ENCODE assay signal across 35 cellular contexts in genomic region chr16:30002614-30003346, GRCh38. TPM values are rescaled to one million over a fixed set of nuclear protein-coding genes. Genes with fewer than 3 reads are reported as not detected.
DNase-seq lines count a peak whose midpoint lies in the region; ATAC-seq and TF ChIP-seq lines count a peak whose summit lies in the region.
"Had no signal": no experiment of that assay in that cellular context is flagged by ENCODE, and none has a peak within 500 bp of the region (broad histone marks: within the 10 kb centered on the region; RNA-seq: fewer than 3 reads in every experiment).

No MANE protein-coding gene starts in this region.

- TF ChIP-seq CTCF in 22Rv1 (IDR thresholded peaks at IDR 0.05) (no peak), PC-9 (conservative IDR thresholded peaks at IDR 0.05) (no peak), suprapubic skin (IDR thresholded peaks at IDR 0.05) (no peak)

- H3K4me1 ChIP-seq in BLaER1 (peaks cover 98% of the 10 kb centered on the region), PC-9 (replicated peaks; ENCODE audit: insufficient read depth) (no peaks in the 10 kb centered on the region), suprapubic skin (no peaks in the 10 kb centered on the region)
- H3K4me1 ChIP-seq: colonic mucosa, right lobe of liver had no signal

- H4K20me1 ChIP-seq in BLaER1, result peaks cover 23% of the 10 kb centered on the region; the same call in 1 of the 2 replicates
- peaks cover 3% of the 10 kb centered on the region; the same call in 1 of the 2 replicates for H4K20me1 ChIP-seq in PC-9 (ENCODE audit: insufficient read depth)

- H3K9me2 ChIP-seq in PC-9 (ENCODE audit: insufficient read depth), result no peaks in the 10 kb centered on the region

- peaks cover 35% of the 10 kb centered on the region for H3K36me3 Mint-ChIP-seq in activated CD8-positive, alpha-beta T cell treated with anti-CD3 and anti-CD28 coated beads, Interleukin-2, amount 10 ng/mL, durations not matched to agents 7 days and 5 days (ENCODE audit: low read depth)
- H3K36me3 Mint-ChIP-seq in naive thymus-derived CD8-positive, alpha-beta T cell, result peaks cover 0 to 38% (median 0%) of the 10 kb centered on the region in 3 donors

- H3K36me3 ChIP-seq in BLaER1 (peaks cover 36% of the 10 kb centered on the region), PC-9 (ENCODE audit: low read depth) (no peaks in the 10 kb centered on the region), suprapubic skin (peaks cover 46% of the 10 kb centered on the region)
- H3K36me3 ChIP-seq: colonic mucosa had no signal

- no peaks in the 10 kb centered on the region for H3K27me3 Mint-ChIP-seq in activated CD8-positive, alpha-beta T cell treated with anti-CD3 and anti-CD28 coated beads, Interleukin-2, amount 10 ng/mL, durations not matched to agents 7 days and 5 days (ENCODE audit: low read depth)
- no peaks in the 10 kb centered on the region for H3K27me3 Mint-ChIP-seq in naive thymus-derived CD8-positive, alpha-beta T cell

- H3K27me3 ChIP-seq in BLaER1 (no peaks in the 10 kb centered on the region), PC-9 (ENCODE audit: insufficient read depth, low read depth) (no peaks in the 10 kb centered on the region), suprapubic skin (no peaks in the 10 kb centered on the region)
- H3K27me3 ChIP-seq: colonic mucosa, right lobe of liver, tibial nerve had no signal

- no peak for TF ChIP-seq EP300 in suprapubic skin (IDR thresholded peaks at IDR 0.05)

- POLR2A ChIA-PET in activated CD8-positive, alpha-beta T cell treated with anti-CD3 and anti-CD28 coated beads, Interleukin-2, amount 10 ng/mL, durations not matched to agents 7 days and 5 days (lab: Charles Lee), result interaction anchor here (1.6 kb wide), 1 partner anchor 41 kb away, joined by 4 read pairs; the partner anchor contains the start of gene TMEM219
- POLR2A ChIA-PET in naive thymus-derived CD8-positive, alpha-beta T cell (lab: Charles Lee), result interaction anchor here (0.6 to 1.1 kb wide), 2 partner anchors 76 to 77 kb away, joined by 3 read pairs; no protein-coding TSS in a partner anchor
- POLR2A ChIA-PET in PC-9 (lab: Charles Lee; ENCODE audit: unreplicated experiment), result no interaction called here

- no peak for TF ChIP-seq POLR2A in suprapubic skin (IDR thresholded peaks at IDR 0.05)

- ATAC-seq in activated CD8-positive, alpha-beta T cell treated with anti-CD3 and anti-CD28 coated beads, Interleukin-2, amount 10 ng/mL, durations not matched to agents 7 days and 5 days, result no peak
- no peak for ATAC-seq in naive thymus-derived CD8-positive, alpha-beta T cell
- ATAC-seq in GM19467 (IDR thresholded peaks at IDR 0.05; ENCODE audit: unreplicated experiment), result no peak
- ATAC-seq: activated T-cell treated with anti-CD3 and anti-CD28 coated beads, Interleukin-2, amount 50 U/mL, for 72 hours; HCT116; HepG2; Panc1; right lobe of liver had no signal

- peaks cover 13% of the 10 kb centered on the region for H3K4me1 Mint-ChIP-seq in activated CD8-positive, alpha-beta T cell treated with anti-CD3 and anti-CD28 coated beads, Interleukin-2, amount 10 ng/mL, durations not matched to agents 7 days and 5 days (ENCODE audit: low read depth)
- peaks cover 6 to 22% (median 19%) of the 10 kb centered on the region in 4 donors for H3K4me1 Mint-ChIP-seq in naive thymus-derived CD8-positive, alpha-beta T cell

- H3F3A ChIP-seq in PC-9 (ENCODE audit: insufficient read depth, low read depth), result peaks cover 6% of the 10 kb centered on the region

- H3K27ac Mint-ChIP-seq in activated CD8-positive, alpha-beta T cell treated with anti-CD3 and anti-CD28 coated beads, Interleukin-2, amount 10 ng/mL, durations not matched to agents 7 days and 5 days, result peak overlapping the region; percentile 52
- peak overlapping the region in 6 of 10 donors; percentile 25 to 89 (median 62) for H3K27ac Mint-ChIP-seq in naive thymus-derived CD8-positive, alpha-beta T cell
- H3K27ac Mint-ChIP-seq: activated T-cell treated with anti-CD3 and anti-CD28 coated beads, Interleukin-2, amount 50 U/mL, for 72 hours had no signal

- peak overlapping the region; percentile 97 for H3K4me2 ChIP-seq in BLaER1
- H3K4me2 ChIP-seq in PC-9, result no peak overlapping the region

- BruUV-seq in PC-9 (replicated peaks; lab: Mats Ljungman, UMichigan), result no TSS peak

- intact Hi-C loops in PC-9 (cut with micrococcal nuclease; ENCODE audit: unreplicated experiment), result no loop called here

- DNase-seq in activated CD8-positive, alpha-beta T cell treated with anti-CD3 and anti-CD28 coated beads, Interleukin-2, amount 10 ng/mL, durations not matched to agents 7 days and 5 days, result no peak
- no peak for DNase-seq in naive thymus-derived CD8-positive, alpha-beta T cell
- DNase-seq in PC-9 (no peak), suprapubic skin (ENCODE audit: low spot score in 2 of 2) (no peak)
- DNase-seq: activated CD4-positive, alpha-beta T cell treated with anti-CD3 and anti-CD28 coated beads for 48 hours; activated naive CD4-positive, alpha-beta T cell treated with Interleukin-2 at 50 U/mL for 16 hours; activated T-cell treated with anti-CD3 and anti-CD28 coated beads, Interleukin-2, amount 50 U/mL, for 72 hours; anterior cingulate cortex; colonic mucosa; DND-41; effector CD8-positive, alpha-beta T cell; GF-D8; immature natural killer cell; Karpas-422; mammary epithelial cell; NCI-H1417 treated with DMSO at 0.1 percent for 48 hours; NCI-H2029 treated with DMSO at 0.1 percent for 48 hours; NCI-H526; right lobe of liver; stimulated activated CD4-positive, alpha-beta T cell treated with anti-CD3 and anti-CD28 coated beads, Interleukin-12 subunit alpha, Interleukin-12 subunit beta, amount 100 ng/mL, for 4 hours; stimulated activated CD4-positive, alpha-beta T cell treated with anti-CD3 and anti-CD28 coated beads, Interleukin-2, amount 100 ng/mL, for 48 hours; T-helper 9 cell; WERI-Rb-1 had no signal

- CTCF ChIA-PET in activated CD8-positive, alpha-beta T cell treated with anti-CD3 and anti-CD28 coated beads, Interleukin-2, amount 10 ng/mL, durations not matched to agents 7 days and 5 days (lab: Charles Lee), result no interaction called here
- CTCF ChIA-PET in PC-9 (lab: Charles Lee), result interaction anchor here (0.5 kb wide), 1 partner anchor 1024 kb away, joined by 3 read pairs; no protein-coding TSS in a partner anchor

- H3K27ac ChIP-seq in 22Rv1, result peak overlapping the region; percentile 22; the same call in 1 of the 2 replicates
- H3K27ac ChIP-seq in BLaER1, result peak overlapping the region; percentile 91
- no peak overlapping the region for H3K27ac ChIP-seq in PC-9
- H3K27ac ChIP-seq in suprapubic skin, result no peak overlapping the region
- H3K27ac ChIP-seq: colonic mucosa, right lobe of liver, tibial nerve, WERI-Rb-1 had no signal

- no peaks in the 10 kb centered on the region for H3K9me3 ChIP-seq in BLaER1
- H3K9me3 ChIP-seq in PC-9 (ENCODE audit: insufficient read depth, low read depth), result no peaks in the 10 kb centered on the region
- H3K9me3 ChIP-seq in suprapubic skin, result no peaks in the 10 kb centered on the region
- H3K9me3 ChIP-seq: colonic mucosa, right lobe of liver, tibial nerve had no signal

- WGBS in suprapubic skin, result 84% methylated on average over 19 of the region's 19 CpGs

- H3K79me2 ChIP-seq in PC-9 (ENCODE audit: low read depth), result no peaks in the 10 kb centered on the region

- no peak overlapping the region for H2AFZ ChIP-seq in PC-9

- H3K4me3 ChIP-seq in BLaER1 (no peak overlapping the region), PC-9 (no peak overlapping the region), suprapubic skin (no peak overlapping the region)
- H3K4me3 ChIP-seq: colonic mucosa, right lobe of liver, tibial nerve had no signal

- peak overlapping the region; percentile 65; the same call in 1 of the 2 replicates for H3K9ac ChIP-seq in BLaER1

- H3K4me3 Mint-ChIP-seq in activated CD8-positive, alpha-beta T cell treated with anti-CD3 and anti-CD28 coated beads, Interleukin-2, amount 10 ng/mL, durations not matched to agents 7 days and 5 days, result no peak overlapping the region
- H3K4me3 Mint-ChIP-seq in naive thymus-derived CD8-positive, alpha-beta T cell, result no peak overlapping the region
- H3K4me3 Mint-ChIP-seq: activated T-cell treated with anti-CD3 and anti-CD28 coated beads, Interleukin-2, amount 50 U/mL, for 72 hours; immature natural killer cell had no signal

- H3K9me3 Mint-ChIP-seq in activated CD8-positive, alpha-beta T cell treated with anti-CD3 and anti-CD28 coated beads, Interleukin-2, amount 10 ng/mL, durations not matched to agents 7 days and 5 days (ENCODE audit: insufficient read depth), result no peaks in the 10 kb centered on the region
- H3K9me3 Mint-ChIP-seq in naive thymus-derived CD8-positive, alpha-beta T cell, result no peaks in the 10 kb centered on the region
- H3K9me3 Mint-ChIP-seq: activated T-cell treated with anti-CD3 and anti-CD28 coated beads, Interleukin-2, amount 50 U/mL, for 72 hours had no signal

RNA-seq across cellular contexts. Expression of gene INO80E, which starts 6.7 kb away (rescaled TPM):
- 100 to 1,000 TPM; 104 to 117 TPM for total RNA-seq in activated CD8-positive, alpha-beta T cell treated with anti-CD3 and anti-CD28 coated beads, Interleukin-2, amount 10 ng/mL, durations not matched to agents 7 days and 5 days
- 100 to 1,000 TPM; 107 to 115 TPM for total RNA-seq in naive thymus-derived CD8-positive, alpha-beta T cell
- polyA plus RNA-seq in naive thymus-derived CD8-positive, alpha-beta T cell, result 1 to 10 TPM; 6.5 to 8.9 (median 7.6) TPM
- total RNA-seq in PC-9 (2021), result 102 TPM in 2 replicates
- total RNA-seq in suprapubic skin, result 10 to 100 TPM; 48.2 to 58.7 (median 51.0) TPM

RNA-seq across cellular contexts. Expression of gene HIRIP3, which starts 7.4 kb away (rescaled TPM):
- 10 to 100 TPM; 46.4 to 47.3 TPM for total RNA-seq in activated CD8-positive, alpha-beta T cell treated with anti-CD3 and anti-CD28 coated beads, Interleukin-2, amount 10 ng/mL, durations not matched to agents 7 days and 5 days
- total RNA-seq in naive thymus-derived CD8-positive, alpha-beta T cell, result 10 to 100 TPM; 15.3 to 16.6 TPM
- polyA plus RNA-seq in naive thymus-derived CD8-positive, alpha-beta T cell, result 10 to 100 TPM; 10.6 to 30.1 (median 18.7) TPM
- total RNA-seq in PC-9 (2021), result 27.0 and 27.3 TPM in 2 replicates
- total RNA-seq in suprapubic skin, result 10 to 100 TPM; 14.6 to 29.3 (median 21.7) TPM

RNA-seq across cellular contexts. Expression of gene DOC2A, which starts 8.0 kb away (rescaled TPM):
- total RNA-seq in activated CD8-positive, alpha-beta T cell treated with anti-CD3 and anti-CD28 coated beads, Interleukin-2, amount 10 ng/mL, durations not matched to agents 7 days and 5 days, result under 1 TPM in 1 of 2 experiments, not detected in 1; 0.34 TPM
- not detected for total RNA-seq in naive thymus-derived CD8-positive, alpha-beta T cell
- polyA plus RNA-seq in naive thymus-derived CD8-positive, alpha-beta T cell, result not detected
- total RNA-seq in PC-9 (2021) (11.0 and 11.3 TPM in 2 replicates), suprapubic skin (under 1 TPM in 1 of 4 donors, not detected in 3; 0.42 TPM)
- polyA plus RNA-seq: immature natural killer cell had no signal

RNA-seq across cellular contexts. Expression of gene C16orf92, which starts 20.2 kb away (rescaled TPM):
- not detected for total RNA-seq in activated CD8-positive, alpha-beta T cell treated with anti-CD3 and anti-CD28 coated beads, Interleukin-2, amount 10 ng/mL, durations not matched to agents 7 days and 5 days
- not detected for total RNA-seq in naive thymus-derived CD8-positive, alpha-beta T cell
- not detected for polyA plus RNA-seq in naive thymus-derived CD8-positive, alpha-beta T cell
- total RNA-seq in PC-9 (2021), result not detected in 2 replicates
- total RNA-seq in suprapubic skin, result not detected
- total RNA-seq: activated T-cell treated with anti-CD3 and anti-CD28 coated beads, Interleukin-2, amount 50 U/mL, for 72 hours; colonic mucosa; epithelial cell of proximal tubule; glomerular endothelial cell; HepG2; mammary epithelial cell; mucosa of gallbladder; progenitor cell of endocrine pancreas; right lobe of liver; tibial nerve had no signal
- polyA plus RNA-seq: HepG2, immature natural killer cell, mammary epithelial cell, neural cell had no signal

RNA-seq across cellular contexts. Expression of gene TLCD3B, which starts 28.3 kb away (rescaled TPM):
- total RNA-seq in activated CD8-positive, alpha-beta T cell treated with anti-CD3 and anti-CD28 coated beads, Interleukin-2, amount 10 ng/mL, durations not matched to agents 7 days and 5 days, result 1 to 10 TPM; 4.6 TPM
- not detected for total RNA-seq in naive thymus-derived CD8-positive, alpha-beta T cell
- not detected for polyA plus RNA-seq in naive thymus-derived CD8-positive, alpha-beta T cell
- total RNA-seq in PC-9 (2021) (5.8 and 9.7 TPM in 2 replicates), suprapubic skin (1 to 10 TPM in 1 of 4 donors, under 1 TPM in 1, not detected in 2; 0.81 to 1.4 TPM)
- total RNA-seq: epithelial cell of proximal tubule, HepG2, mammary epithelial cell, mucosa of gallbladder, right lobe of liver, tibial nerve had no signal
- polyA plus RNA-seq: HepG2, immature natural killer cell had no signal

Comparison
In these comparisons a context has a peak if more than half of its experiments do, and no peak if none do; other contexts are left out.
1. H3K27ac ChIP-seq: peak in 22Rv1 (single experiment) and BLaER1 (single experiment); none in PC-9 (single experiment) and suprapubic skin (single experiment).